ENCODE assay signal across 9 cellular contexts in the genomic region with DNA sequence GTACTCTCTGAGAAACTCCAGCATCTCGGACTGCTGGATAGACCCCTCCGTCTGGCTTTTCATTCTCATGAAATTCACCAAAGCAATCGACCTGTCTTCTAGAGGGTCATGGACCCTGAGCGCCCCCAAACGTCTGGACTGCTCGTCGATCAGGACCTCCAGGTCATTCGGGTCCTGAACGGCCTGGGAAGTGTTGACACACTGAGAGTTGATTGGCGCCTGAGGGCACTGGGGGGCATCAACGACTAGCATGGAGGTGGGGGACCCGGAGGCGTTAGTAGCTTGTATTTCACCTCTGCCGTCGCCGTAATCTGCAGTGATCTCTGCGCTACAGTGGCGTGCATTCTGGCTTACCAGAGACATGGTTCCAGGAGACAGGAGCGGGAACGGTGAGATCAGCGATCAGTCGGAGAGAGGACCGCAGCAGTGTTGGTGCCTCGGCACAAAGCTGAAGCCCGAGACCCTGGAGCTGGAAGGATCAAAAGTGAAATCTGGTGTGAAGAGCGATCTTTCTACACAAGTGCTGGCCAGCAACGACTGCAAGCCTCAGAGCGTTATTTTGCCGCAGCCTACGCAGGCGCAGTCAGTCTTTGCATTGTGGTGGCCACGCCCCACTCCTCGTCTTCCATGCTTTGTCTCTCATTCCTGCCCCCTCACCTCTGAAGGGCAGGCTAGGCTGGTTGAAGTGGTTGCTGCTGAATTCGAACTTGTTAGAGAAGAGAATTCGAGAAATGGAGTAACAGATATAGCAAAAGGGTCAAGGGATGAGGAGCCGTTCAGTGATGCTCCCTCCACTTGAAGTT. TPM values are rescaled to one million over a fixed set of nuclear protein-coding genes. Genes with fewer than 3 reads are reported as not detected.
DNase-seq lines count a peak whose midpoint lies in the region; ATAC-seq and TF ChIP-seq lines count a peak whose summit lies in the region.
"Had no signal": no experiment of that assay in that cellular context is flagged by ENCODE, and none has a peak within 500 bp of the region (broad histone marks: within the 10 kb centered on the region; RNA-seq: fewer than 3 reads in every experiment).

A gene with protein sequence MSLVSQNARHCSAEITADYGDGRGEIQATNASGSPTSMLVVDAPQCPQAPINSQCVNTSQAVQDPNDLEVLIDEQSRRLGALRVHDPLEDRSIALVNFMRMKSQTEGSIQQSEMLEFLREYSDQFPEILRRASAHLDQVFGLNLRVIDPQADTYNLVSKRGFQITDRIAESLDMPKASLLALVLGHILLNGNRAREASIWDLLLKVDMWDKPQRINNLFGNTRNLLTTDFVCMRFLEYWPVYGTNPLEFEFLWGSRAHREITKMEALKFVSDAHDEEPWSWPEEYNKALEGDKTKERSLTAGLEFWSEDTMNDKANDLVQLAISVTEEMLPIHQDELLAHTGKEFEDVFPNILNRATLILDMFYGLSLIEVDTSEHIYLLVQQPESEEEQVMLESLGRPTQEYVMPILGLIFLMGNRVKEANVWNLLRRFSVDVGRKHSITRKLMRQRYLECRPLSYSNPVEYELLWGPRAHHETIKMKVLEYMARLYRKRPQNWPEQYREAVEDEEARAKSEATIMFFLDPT (minus strand): TSS at position 566 of the 803 bp plus-strand sequence. CDS start 203 bp downstream, at position 363.

- H3K9me3 Mint-ChIP-seq in activated naive CD8-positive, alpha-beta T cell (ENCODE audit: low read depth) = peaks cover 1% of the 10 kb centered on the region
- no peaks in the 10 kb centered on the region for H3K9me3 Mint-ChIP-seq in stimulated activated naive CD8-positive, alpha-beta T cell treated with anti-CD3 and anti-CD28 coated beads, Interleukin-15, Interleukin-2, amounts not matched to agents 100 ng/mL and 50 ng/mL, for 24 hours

- no peaks in the 10 kb centered on the region for H3K27me3 ChIP-seq in left lung
- H3K27me3 ChIP-seq: neural progenitor cell had no signal

- intact Hi-C loops in left lung (cut with DNase I) = no loop called here

- H3K4me3 Mint-ChIP-seq in activated naive CD8-positive, alpha-beta T cell = peak within 1 kb of the TSS; percentile 87
- H3K4me3 Mint-ChIP-seq in stimulated activated naive CD8-positive, alpha-beta T cell treated with anti-CD3 and anti-CD28 coated beads, Interleukin-15, Interleukin-2, amounts not matched to agents 100 ng/mL and 50 ng/mL, for 24 hours = peak within 1 kb of the TSS; percentile 80
- H3K4me3 Mint-ChIP-seq: neural progenitor cell had no signal

- no peaks in the 10 kb centered on the region for H3K36me3 Mint-ChIP-seq in activated naive CD8-positive, alpha-beta T cell
- H3K36me3 Mint-ChIP-seq in stimulated activated naive CD8-positive, alpha-beta T cell treated with anti-CD3 and anti-CD28 coated beads, Interleukin-15, Interleukin-2, amounts not matched to agents 100 ng/mL and 50 ng/mL, for 24 hours (ENCODE audit: low read depth) = no peaks in the 10 kb centered on the region
- H3K36me3 Mint-ChIP-seq: neural progenitor cell had no signal

- no peak within 1 kb of the TSS for H3K27ac ChIP-seq in left lung
- H3K27ac ChIP-seq: neural progenitor cell had no signal

- H3K36me3 ChIP-seq in left lung = no peaks in the 10 kb centered on the region

- DNase-seq in NCI-H524 treated with DMSO at 0.1 percent for 48 hours (lab: John Stamatoyannopoulos, UW) = peak; percentile 27
- DNase-seq in left lung = no peak
- no peak for DNase-seq in NCI-H146 (lab: John Stamatoyannopoulos, UW)
- DNase-seq in OCI-M2 (lab: John Stamatoyannopoulos, UW; ENCODE audit: unreplicated experiment) = no peak

- H3K4me3 ChIP-seq in left lung = peak within 1 kb of the TSS; percentile 8 to 17
- H3K4me3 ChIP-seq: neural progenitor cell had no signal

- peaks cover 6% of the 10 kb centered on the region for H3K4me1 Mint-ChIP-seq in activated naive CD8-positive, alpha-beta T cell (ENCODE audit: low read depth)
- no peaks in the 10 kb centered on the region for H3K4me1 Mint-ChIP-seq in stimulated activated naive CD8-positive, alpha-beta T cell treated with anti-CD3 and anti-CD28 coated beads, Interleukin-15, Interleukin-2, amounts not matched to agents 100 ng/mL and 50 ng/mL, for 24 hours (ENCODE audit: low read depth)
- H3K4me1 Mint-ChIP-seq: neural progenitor cell had no signal

- no peaks in the 10 kb centered on the region for H3K4me1 ChIP-seq in left lung
- H3K4me1 ChIP-seq: neural progenitor cell had no signal

- peaks cover 4% of the 10 kb centered on the region for H3K27me3 Mint-ChIP-seq in activated naive CD8-positive, alpha-beta T cell
- H3K27me3 Mint-ChIP-seq in stimulated activated naive CD8-positive, alpha-beta T cell treated with anti-CD3 and anti-CD28 coated beads, Interleukin-15, Interleukin-2, amounts not matched to agents 100 ng/mL and 50 ng/mL, for 24 hours = peaks cover 3% of the 10 kb centered on the region

- H3K9me3 ChIP-seq in left lung = no peaks in the 10 kb centered on the region

- H3K27ac Mint-ChIP-seq in activated naive CD8-positive, alpha-beta T cell = no peak within 1 kb of the TSS
- no peak within 1 kb of the TSS for H3K27ac Mint-ChIP-seq in stimulated activated naive CD8-positive, alpha-beta T cell treated with anti-CD3 and anti-CD28 coated beads, Interleukin-15, Interleukin-2, amounts not matched to agents 100 ng/mL and 50 ng/mL, for 24 hours
- H3K27ac Mint-ChIP-seq: neural progenitor cell had no signal

- ATAC-seq in left lung (peak; percentile 87), GM19351 (IDR thresholded peaks at IDR 0.05; ENCODE audit: unreplicated experiment) (no peak)

- no peak for TF ChIP-seq CTCF in left lung (IDR thresholded peaks at IDR 0.05)

RNA-seq across cellular contexts. Expression of the gene that starts here (rescaled TPM):
- total RNA-seq in left lung = under 1 TPM; 0.24 to 0.29 TPM
- total RNA-seq: ureter had no signal

Comparison
In these comparisons a context has a peak if more than half of its experiments do, and no peak if none do; other contexts are left out.
1. Peak in ATAC-seq and H3K4me3 ChIP-seq in left lung; RNA of the gene not detected or under 1 TPM.